ENCODE assay signal across 32 cellular contexts in genomic region chr20:61015602-61016001, GRCh38.
"Had no signal": no experiment of that assay in that cellular context is flagged by ENCODE, and none has a peak within 500 bp of the region (broad histone marks: within the 10 kb centered on the region; RNA-seq: fewer than 3 reads in every experiment).

No MANE protein-coding gene starts in this region.

- H3K9ac ChIP-seq: SK-N-SH had no signal

- H3K4me1 ChIP-seq: Peyer's patch, SJSA1 had no signal

- H3K4me3 ChIP-seq: MG63, Peyer's patch, SJSA1 had no signal

- H3K36me3 Mint-ChIP-seq: T-cell had no signal

- H3K36me3 ChIP-seq: MG63, Peyer's patch, SJSA1 had no signal

- H3K9me3 ChIP-seq: MG63, Peyer's patch, SJSA1, SK-N-SH had no signal

- H3K4me1 Mint-ChIP-seq: T-cell had no signal

- H3K4me2 ChIP-seq: SK-N-SH had no signal

- H3K27ac ChIP-seq: Peyer's patch, SJSA1 had no signal

- H3K27me3 ChIP-seq: Peyer's patch, SJSA1 had no signal

- DNase-seq: Kasumi-1, KG1, MG63, NCI-H1048, NCI-H1092 treated with DMSO at 0.1 percent for 48 hours, NCI-H1105 treated with DMSO at 0.1 percent for 48 hours, NCI-H1436, NCI-H146, NCI-H1694, NCI-H187, NCI-H1930, NCI-H2029 treated with DMSO at 0.1 percent for 48 hours, NCI-H2081 treated with DMSO at 0.1 percent for 48 hours, NCI-H2107, NCI-H2171, NCI-H226, NCI-H446 treated with DMSO at 0.1 percent for 48 hours, NCI-H510A, NCI-H524, NCI-H526, NCI-H69, NCI-H748 treated with DMSO at 0.1 percent for 48 hours, NCI-H82, OCI-M1, PC-3, Peyer's patch, Right ventricle myocardium superior, RPMI8226, SIG-M5, SK-N-SH, T-cell had no signal

- ATAC-seq: PC-3, T-cell had no signal

- H3K27ac Mint-ChIP-seq: T-cell had no signal

- H3K4me3 Mint-ChIP-seq: T-cell had no signal
